23 cellular contexts compared by ENCODE assay signal in the genomic region with DNA sequence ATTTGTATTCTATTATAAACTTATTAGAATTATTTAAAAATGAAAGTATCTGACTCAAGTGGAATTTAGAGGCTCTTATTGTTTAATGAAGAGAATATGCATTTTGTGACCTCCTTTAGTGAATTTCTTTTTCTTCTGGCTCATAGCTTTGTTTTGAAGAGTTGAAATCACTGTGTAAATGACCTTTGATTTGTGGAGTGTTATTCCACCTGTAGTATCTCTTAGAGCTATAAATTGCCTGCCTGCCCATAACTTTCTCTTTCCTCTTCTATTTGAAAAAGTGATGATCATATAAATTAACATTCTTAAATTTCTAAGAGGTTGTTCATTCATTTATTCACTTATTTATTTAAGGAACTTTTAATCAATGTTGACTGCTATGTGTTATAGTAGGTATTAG. TPM values are rescaled to one million over a fixed set of nuclear protein-coding genes. Genes with fewer than 3 reads are reported as not detected.
DNase-seq lines count a peak whose midpoint lies in the region; ATAC-seq and TF ChIP-seq lines count a peak whose summit lies in the region.
"Had no signal": no experiment of that assay in that cellular context is flagged by ENCODE, and none has a peak within 500 bp of the region (broad histone marks: within the 10 kb centered on the region; RNA-seq: fewer than 3 reads in every experiment).

No MANE protein-coding gene starts in this region.

- peaks cover 17% of the 10 kb centered on the region for H3K4me1 Mint-ChIP-seq in GM23338

- no peaks in the 10 kb centered on the region for H3K9me3 Mint-ChIP-seq in GM23338
- H3K9me3 Mint-ChIP-seq: CD8-positive, alpha-beta memory T cell; IgD-negative memory B cell had no signal

- H3K9me3 ChIP-seq in colonic mucosa (no peaks in the 10 kb centered on the region), liver (ENCODE audit: control insufficient read depth in 4 of 4, low read length in 3 of 4) (no peaks in the 10 kb centered on the region), esophagus squamous epithelium (no peaks in the 10 kb centered on the region)
- H3K9me3 ChIP-seq: HAP-1, Peyer's patch had no signal

- H3K27ac ChIP-seq in GM23338 (ENCODE audit: low read depth) (no peak overlapping the region), colonic mucosa (peak overlapping the region; percentile 45), liver (ENCODE audit: low read depth in 1 of 2, low read length in 2 of 2) (peak overlapping the region; percentile 28 to 31), esophagus squamous epithelium (no peak overlapping the region)

- H3K9ac ChIP-seq in colonic mucosa (ENCODE audit: low read depth in 2 of 2, low read length in 2 of 2) (no peak overlapping the region), liver (ENCODE audit: low read depth in 1 of 2, low read length in 2 of 2) (peak overlapping the region in 1 of 2 donors; percentile 28)

- H3K36me3 ChIP-seq in GM23338 (ENCODE audit: insufficient read depth) (no peaks in the 10 kb centered on the region), colonic mucosa (no peaks in the 10 kb centered on the region), liver (ENCODE audit: control insufficient read depth in 4 of 4, insufficient read depth in 3 of 4, low read depth in 1 of 4, low read length in 3 of 4) (no peaks in the 10 kb centered on the region), esophagus squamous epithelium (no peaks in the 10 kb centered on the region)
- H3K36me3 ChIP-seq: HAP-1, Peyer's patch had no signal

- no peaks in the 10 kb centered on the region for H3K9me2 ChIP-seq in GM23338 (ENCODE audit: insufficient read depth)

- no peak overlapping the region for H3K4me3 Mint-ChIP-seq in GM23338
- H3K4me3 Mint-ChIP-seq: CD8-positive, alpha-beta memory T cell; IgD-negative memory B cell had no signal

- DNase-seq in GM23338 (ENCODE audit: low spot score) (no peak), colonic mucosa (no peak), middle frontal gyrus (ENCODE audit: extremely low spot score, low spot score) (no peak), DMS153 treated with DMSO at 0.1 percent for 48 hours (lab: John Stamatoyannopoulos, UW; ENCODE audit: unreplicated experiment) (no peak), esophagus squamous epithelium (lab: John Stamatoyannopoulos, UW) (no peak)
- DNase-seq: AML-193; C1 segment of cervical spinal cord; Calu3; CD8-positive, alpha-beta memory T cell; DMS79; NCI-H1105 treated with DMSO at 0.1 percent for 48 hours; NCI-H1694; NCI-H2081; NCI-H2171; NCI-H345; NCI-H524; NCI-H774; Peyer's patch had no signal

- peaks cover 5% of the 10 kb centered on the region for H3K4me1 ChIP-seq in GM23338 (ENCODE audit: insufficient read depth)
- H3K4me1 ChIP-seq in colonic mucosa: peaks cover 21% of the 10 kb centered on the region
- peaks cover 3 to 32% (median 24%) of the 10 kb centered on the region in 4 donors for H3K4me1 ChIP-seq in liver (ENCODE audit: control insufficient read depth in 4 of 4, insufficient read depth in 4 of 4, low read length in 3 of 4)
- H3K4me1 ChIP-seq in esophagus squamous epithelium: peaks cover 5 to 18% (median 13%) of the 10 kb centered on the region in 3 donors
- H3K4me1 ChIP-seq: HAP-1 had no signal

- intact Hi-C loops in colonic mucosa (cut with DNase I) (no loop called here), esophagus squamous epithelium (cut with DNase I) (no loop called here)

- no peak for TF ChIP-seq CTCF in GM23338 (conservative IDR thresholded peaks at IDR 0.05; ENCODE audit: low read depth in 2 of 2)
- TF ChIP-seq CTCF in colonic mucosa (IDR thresholded peaks at IDR 0.05): no peak
- TF ChIP-seq CTCF in liver (IDR thresholded peaks at IDR 0.05; ENCODE audit: low read depth, low read length, missing input control): no peak
- no peak for TF ChIP-seq CTCF in esophagus squamous epithelium (IDR thresholded peaks at IDR 0.05)

- ATAC-seq in GM23338 (no peak), GM21526 (IDR thresholded peaks at IDR 0.05; ENCODE audit: low FRiP score, unreplicated experiment) (no peak)
- ATAC-seq: SK-N-SH treated with all-trans-retinoic acid at 6 μM for 48 hours had no signal

- peak overlapping the region; percentile 15; the same call in 1 of the 2 replicates for H3K27ac Mint-ChIP-seq in GM23338

- peaks cover 99% of the 10 kb centered on the region for H3K79me2 ChIP-seq in GM23338 (replicated peaks; ENCODE audit: insufficient read depth)

- H2AFZ ChIP-seq in GM23338: no peak overlapping the region

- no peaks in the 10 kb centered on the region for H3F3A ChIP-seq in GM23338 (replicated peaks; ENCODE audit: low read depth)

- H3K4me2 ChIP-seq in GM23338: no peak overlapping the region

- no peaks in the 10 kb centered on the region for H3K27me3 ChIP-seq in GM23338 (ENCODE audit: insufficient read depth)
- no peaks in the 10 kb centered on the region for H3K27me3 ChIP-seq in colonic mucosa
- no peaks in the 10 kb centered on the region for H3K27me3 ChIP-seq in liver (ENCODE audit: control insufficient read depth in 4 of 4, insufficient read depth in 4 of 4, low read length in 3 of 4)
- no peaks in the 10 kb centered on the region for H3K27me3 ChIP-seq in esophagus squamous epithelium
- H3K27me3 ChIP-seq: Peyer's patch had no signal

- H3K27me3 Mint-ChIP-seq in GM23338 (ENCODE audit: insufficient read depth, low read depth, poor library complexity): no peaks in the 10 kb centered on the region
- H3K27me3 Mint-ChIP-seq: IgD-negative memory B cell had no signal

- H3K36me3 Mint-ChIP-seq in GM23338 (ENCODE audit: low read depth): no peaks in the 10 kb centered on the region
- H3K36me3 Mint-ChIP-seq: IgD-negative memory B cell had no signal

- TF ChIP-seq RAD21 in liver (IDR thresholded peaks at IDR 0.05): no peak

- H3K4me3 ChIP-seq in GM23338 (no peak overlapping the region), colonic mucosa (no peak overlapping the region), liver (ENCODE audit: low read depth in 1 of 3, low read length in 3 of 3) (no peak overlapping the region), esophagus squamous epithelium (no peak overlapping the region)
- H3K4me3 ChIP-seq: HAP-1, Peyer's patch had no signal

- TF ChIP-seq POLR2A in esophagus squamous epithelium (IDR thresholded peaks at IDR 0.05): no peak

- peaks cover 7% of the 10 kb centered on the region; the same call in 1 of the 2 replicates for H4K20me1 ChIP-seq in GM23338 (replicated peaks; ENCODE audit: insufficient read depth)

TF ChIP-seq in GM23338, 12 proteins besides CTCF, POLR2A, EP300 and RAD21 (continues in another document):
- TF ChIP-seq EZH2phosphoT487 (IDR thresholded peaks at IDR 0.05; ENCODE audit: unreplicated experiment) (no peak), STAT1 (IDR thresholded peaks at IDR 0.05; ENCODE audit: unreplicated experiment) (no peak), POLR2AphosphoS5 (IDR thresholded peaks at IDR 0.05; ENCODE audit: low read depth) (no peak)

TF ChIP-seq in liver, 16 proteins besides CTCF, POLR2A, EP300 and RAD21:
- TF ChIP-seq HNF4G (IDR thresholded peaks at IDR 0.05) (peak; percentile 30), HNF4A (conservative IDR thresholded peaks at IDR 0.05) (peak; percentile 70 to 75), RXRA (IDR thresholded peaks at IDR 0.05) (peak in 1 of 2 donors; percentile 21)
- TF ChIP-seq, protein P1, sequence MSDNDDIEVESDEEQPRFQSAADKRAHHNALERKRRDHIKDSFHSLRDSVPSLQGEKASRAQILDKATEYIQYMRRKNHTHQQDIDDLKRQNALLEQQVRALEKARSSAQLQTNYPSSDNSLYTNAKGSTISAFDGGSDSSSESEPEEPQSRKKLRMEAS (IDR thresholded peaks at IDR 0.05): no peak
TF ChIP-seq in liver: peak in this region for 3.

RNA-seq across cellular contexts. Expression of gene CSNK1G3, which starts 16.1 kb away (rescaled TPM):
- 62.8 and 65.1 TPM in 2 replicates for total RNA-seq in GM23338 (2014; rRNA removed; shearing (Covaris generic))
- 18.2 and 19.6 TPM in 2 replicates for polyA plus RNA-seq in GM23338 (2016; fragmentation: Nextera tagmentation; extraction: Ambion mirVana)
- 10 to 100 TPM; 55.5 to 78.3 TPM for total RNA-seq in colonic mucosa
- total RNA-seq in liver: 10 to 100 TPM; 19.1 to 28.9 TPM
- 10 to 100 TPM in 1 of 2 donors, 1 to 10 TPM in 1; 6.8 to 11.6 TPM for polyA plus RNA-seq in liver
- total RNA-seq in esophagus squamous epithelium: 10 to 100 TPM; 17.4 to 82.6 (median 42.5) TPM

Comparison
In these comparisons a context has a peak if more than half of its experiments do, and no peak if none do; other contexts are left out.
1. H3K27ac ChIP-seq: peak in colonic mucosa (single experiment) and liver (2 of 2); none in GM23338 (single experiment) and esophagus squamous epithelium (0 of 4).